29 cellular contexts compared by ENCODE assay signal in genomic region chr2:190929919-190930318, GRCh38. TPM values are rescaled to one million over a fixed set of nuclear protein-coding genes. Genes with fewer than 3 reads are reported as not detected.
A peak's percentile ranks its signal among the peaks of the same experiment; 100 is the strongest.
DNase-seq lines count a peak whose midpoint lies in the region; ATAC-seq and TF ChIP-seq lines count a peak whose summit lies in the region.
"Had no signal": no experiment of that assay in that cellular context is flagged by ENCODE, and none has a peak within 500 bp of the region (broad histone marks: within the 10 kb centered on the region; RNA-seq: fewer than 3 reads in every experiment).

No MANE protein-coding gene starts in this region.

- no peak overlapping the region for H3K27ac ChIP-seq in mammary epithelial cell (ENCODE audit: insufficient read depth, low read depth, low read length)
- peak overlapping the region in 1 of 5 donors; percentile 24 for H3K27ac ChIP-seq in adrenal gland
- H3K27ac ChIP-seq: esophagus muscularis mucosa, upper lobe of right lung had no signal

- no peaks in the 10 kb centered on the region for H3K27me3 Mint-ChIP-seq in MCF 10A (ENCODE audit: insufficient read depth, unreplicated experiment)
- H3K27me3 Mint-ChIP-seq: activated naive CD8-positive, alpha-beta T cell treated with anti-CD3 and anti-CD28 coated beads, Interleukin-2, amount 10 ng/mL, durations not matched to agents 7 days and 5 days; CD4-positive, CD25-positive, alpha-beta regulatory T cell; naive B cell had no signal

- no peak overlapping the region for H3K4me3 ChIP-seq in mammary epithelial cell (replicated peaks in 1 of 3; ENCODE audit: insufficient read depth in 1 of 3, low read depth in 2 of 3, low read length in 3 of 3)
- no peak overlapping the region for H3K4me3 ChIP-seq in adrenal gland
- H3K4me3 ChIP-seq: esophagus muscularis mucosa, upper lobe of right lung had no signal

- H4K20me1 ChIP-seq in mammary epithelial cell (ENCODE audit: insufficient read depth, low read length): no peaks in the 10 kb centered on the region

- 82% methylated on average over 4 of the region's 7 CpGs for WGBS in mammary epithelial cell (ENCODE audit: low coverage, missing lambda C conversion rate)
- WGBS in adrenal gland, 4 donors: 48 to 56% (median 53%) methylated on average over 7 of the region's 7 CpGs

- dilution Hi-C loops in mammary epithelial cell (cut with HindIII; ENCODE audit: low sequenced_read_pairs): no loop called here

- peaks cover 36% of the 10 kb centered on the region for H3K36me3 Mint-ChIP-seq in MCF 10A (ENCODE audit: insufficient read depth, unreplicated experiment)

- TF ChIP-seq CTCF in MCF 10A (IDR thresholded peaks at IDR 0.05; ENCODE audit: unreplicated experiment): no peak
- no peak for TF ChIP-seq CTCF in mammary epithelial cell (conservative IDR thresholded peaks at IDR 0.05 in 1 of 2, IDR thresholded peaks at IDR 0.05 in 1 of 2; ENCODE audit: extremely low read depth in 1 of 2, insufficient read depth in 1 of 2, low read depth in 1 of 2, low read length in 2 of 2)
- no peak for TF ChIP-seq CTCF in adrenal gland (IDR thresholded peaks at IDR 0.05)

- H3K4me1 Mint-ChIP-seq in MCF 10A (ENCODE audit: insufficient read depth, unreplicated experiment): no peaks in the 10 kb centered on the region

- no peak overlapping the region for H3K9ac ChIP-seq in mammary epithelial cell (ENCODE audit: insufficient read depth, low read length)

- TF ChIP-seq POLR2A in adrenal gland (IDR thresholded peaks at IDR 0.05): no peak

- H3K27me3 ChIP-seq in mammary epithelial cell (ENCODE audit: insufficient read depth, low read length): no peaks in the 10 kb centered on the region
- H3K27me3 ChIP-seq in adrenal gland: no peaks in the 10 kb centered on the region
- H3K27me3 ChIP-seq: esophagus muscularis mucosa, upper lobe of right lung had no signal

- CTCF ChIA-PET in MCF 10A (lab: Yijun Ruan, JAX) (interaction anchor here (0.7 to 1.0 kb wide), 2 partner anchors 21 to 38 kb away, joined by 3 read pairs; no protein-coding TSS in a partner anchor), mammary epithelial cell (lab: Charles Lee; ENCODE audit: low non-redundant PET) (no interaction called here)

- H3K4me2 ChIP-seq in mammary epithelial cell (ENCODE audit: insufficient read depth, low read depth, low read length): no peak overlapping the region

- H3K36me3 ChIP-seq in mammary epithelial cell (ENCODE audit: insufficient read depth, low read length): peaks cover 54% of the 10 kb centered on the region
- H3K36me3 ChIP-seq in adrenal gland (replicated peaks in 1 of 2): peaks cover 0 to 49% of the 10 kb centered on the region in 2 donors

- H3K9me3 Mint-ChIP-seq in MCF 10A (ENCODE audit: unreplicated experiment): no peaks in the 10 kb centered on the region
- H3K9me3 Mint-ChIP-seq: activated naive CD8-positive, alpha-beta T cell treated with anti-CD3 and anti-CD28 coated beads, Interleukin-2, amount 10 ng/mL, durations not matched to agents 7 days and 5 days; CD4-positive, CD25-positive, alpha-beta regulatory T cell; naive B cell had no signal

- no peaks in the 10 kb centered on the region for H3K4me1 ChIP-seq in mammary epithelial cell (ENCODE audit: insufficient read depth, low read length)
- H3K4me1 ChIP-seq in adrenal gland (replicated peaks in 1 of 2): peaks cover 7 to 27% of the 10 kb centered on the region in 2 donors
- H3K4me1 ChIP-seq: esophagus muscularis mucosa, upper lobe of right lung had no signal

- peak overlapping the region; percentile 51 for H3K27ac Mint-ChIP-seq in MCF 10A (ENCODE audit: low read depth, unreplicated experiment)
- H3K27ac Mint-ChIP-seq: activated naive CD8-positive, alpha-beta T cell treated with anti-CD3 and anti-CD28 coated beads, Interleukin-2, amount 10 ng/mL, durations not matched to agents 7 days and 5 days had no signal

- H3K79me2 ChIP-seq in mammary epithelial cell (ENCODE audit: insufficient read depth, low read length): peaks cover 24% of the 10 kb centered on the region

- DNase-seq in MCF 10A (ENCODE audit: unreplicated experiment) (no peak), mammary epithelial cell (no peak), adrenal gland (peak in 4 of 7 donors; percentile 52 to 64 (median 60)), kidney tubule cell (ENCODE audit: low spot score) (peak; percentile 85), SKM-1 (lab: John Stamatoyannopoulos, UW; ENCODE audit: unreplicated experiment) (no peak)
- DNase-seq: activated effector memory CD4-positive, alpha-beta T cell treated with Interleukin-2 at 50 U/mL for 16 hours; activated naive CD8-positive, alpha-beta T cell treated with anti-CD3 and anti-CD28 coated beads, Interleukin-2, amount 10 ng/mL, durations not matched to agents 7 days and 5 days; activated T-cell treated with anti-CD3 and anti-CD28 coated beads for 4 hours; AML-193; CD4-positive, CD25-positive, alpha-beta regulatory T cell; central memory CD4-positive, alpha-beta T cell; DND-41; foreskin fibroblast; GF-D8; head of caudate nucleus; Karpas-422; midbrain; MV-4-11; naive B cell; NCI-H1436; NCI-H226; SHP77; stimulated activated naive CD4-positive, alpha-beta T cell treated with Interleukin-2 at 50 U/mL for 16 hours; upper lobe of right lung had no signal

- intact Hi-C loops in MCF 10A (cut with micrococcal nuclease) (no loop called here), mammary epithelial cell (cut with micrococcal nuclease) (no loop called here), adrenal gland (cut with DNase I) (no loop called here)

- BruUV-seq in MCF 10A (replicated peaks; lab: Mats Ljungman, UMichigan): no TSS peak
- BruUV-seq in mammary epithelial cell (replicated peaks; lab: Mats Ljungman, UMichigan): no TSS peak

- ATAC-seq in HG02870 (IDR thresholded peaks at IDR 0.05; ENCODE audit: unreplicated experiment): no peak
- ATAC-seq in GM21526 (IDR thresholded peaks at IDR 0.05; ENCODE audit: low FRiP score, unreplicated experiment): no peak
- ATAC-seq in GM18517 (IDR thresholded peaks at IDR 0.05; ENCODE audit: unreplicated experiment): no peak
- ATAC-seq: Panc1, upper lobe of right lung had no signal

- H3K4me3 Mint-ChIP-seq in MCF 10A (ENCODE audit: unreplicated experiment): no peak overlapping the region
- H3K4me3 Mint-ChIP-seq: activated naive CD8-positive, alpha-beta T cell treated with anti-CD3 and anti-CD28 coated beads, Interleukin-2, amount 10 ng/mL, durations not matched to agents 7 days and 5 days; CD4-positive, CD25-positive, alpha-beta regulatory T cell; naive B cell had no signal

- no peak overlapping the region for H2AFZ ChIP-seq in mammary epithelial cell (ENCODE audit: low read depth, low read length)

- in situ Hi-C loops in mammary epithelial cell (cut with MboI; ENCODE audit: low sequenced_read_pairs in 2 of 2): no loop called here

- H3K9me3 ChIP-seq in mammary epithelial cell (replicated peaks; ENCODE audit: insufficient read depth, low read length): no peaks in the 10 kb centered on the region
- H3K9me3 ChIP-seq in adrenal gland (replicated peaks in 1 of 3): no peaks in the 10 kb centered on the region
- H3K9me3 ChIP-seq: esophagus muscularis mucosa, upper lobe of right lung had no signal

- POLR2A ChIA-PET in MCF 10A (lab: Yijun Ruan, JAX): no interaction called here

RNA-seq across cellular contexts. Expression of gene GLS, which starts 49.3 kb away (rescaled TPM):
- total RNA-seq in MCF 10A (2022) (107 and 121 TPM in 2 replicates), mammary epithelial cell (100 to 1,000 TPM; 166 to 403 TPM), adrenal gland (100 to 1,000 TPM; 103 to 527 (median 308) TPM)
- polyA plus RNA-seq in mammary epithelial cell (35.5 TPM), adrenal gland (10 to 100 TPM; 55.3 to 92.2 (median 80.6) TPM)
- 408 TPM for polyA minus RNA-seq in mammary epithelial cell

Comparison
In these comparisons a context has a peak if more than half of its experiments do, and no peak if none do; other contexts are left out.
1. DNase-seq: peak in adrenal gland (4 of 7) and kidney tubule cell (single experiment); none in MCF 10A (single experiment), mammary epithelial cell (single experiment) and SKM-1 (single experiment).